Comparison of ENCODE assay signal across 9 cellular contexts in the genomic region with DNA sequence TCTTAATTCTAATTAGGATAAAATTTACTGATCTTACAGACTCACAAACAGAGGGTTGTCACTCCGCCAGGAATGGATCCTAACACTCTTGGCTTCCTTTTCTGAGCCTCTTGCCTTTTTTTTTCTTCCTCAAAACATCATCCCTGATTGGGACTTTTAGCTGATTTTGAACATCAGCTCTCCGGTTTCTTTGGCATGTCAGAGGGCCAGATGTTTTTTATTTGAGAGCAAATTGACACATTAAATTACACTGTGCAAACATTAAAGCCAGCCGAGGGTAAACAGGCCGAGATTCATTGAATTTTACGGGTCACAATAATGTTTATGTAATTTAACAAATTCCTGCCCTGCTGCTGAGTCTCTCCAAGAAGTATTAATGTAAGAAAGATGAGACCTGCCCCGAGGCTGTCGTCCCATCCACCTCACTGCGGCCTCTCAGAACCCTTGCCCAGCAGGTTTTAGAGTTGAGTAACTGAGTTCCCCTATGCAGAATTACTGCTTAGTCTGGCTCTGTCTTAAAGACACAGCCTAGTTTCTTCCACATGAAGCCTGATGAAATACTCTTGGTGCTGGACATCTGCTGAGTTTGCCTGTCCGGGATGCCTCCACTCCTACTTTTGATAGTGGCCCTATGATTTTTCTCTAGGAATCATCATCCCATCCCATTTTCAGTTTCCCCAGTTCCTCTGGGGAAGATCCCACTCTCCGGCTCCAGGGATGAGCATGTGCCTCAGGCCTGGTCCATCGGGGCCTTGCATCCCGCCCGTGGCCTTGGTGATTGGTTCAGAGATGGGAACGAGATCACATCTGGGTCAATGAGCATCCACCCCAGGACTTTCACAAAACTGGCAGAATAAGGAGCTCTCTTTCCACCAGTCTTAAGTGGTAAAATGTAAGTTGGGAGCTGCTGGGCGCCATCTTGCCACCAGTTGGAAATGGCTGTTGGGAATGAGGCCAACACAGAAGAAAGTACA.
DNase-seq lines count a peak whose midpoint lies in the region; ATAC-seq and TF ChIP-seq lines count a peak whose summit lies in the region.
"Had no signal": no experiment of that assay in that cellular context is flagged by ENCODE, and none has a peak within 500 bp of the region (broad histone marks: within the 10 kb centered on the region; RNA-seq: fewer than 3 reads in every experiment).

No MANE protein-coding gene starts in this region.

- H3K27ac ChIP-seq in stomach (peak overlapping the region in 4 of 5 donors; percentile 63 to 82 (median 74)), OCI-LY7 (ENCODE audit: low read depth, low read length, poor library complexity, severe bottlenecking) (no peak overlapping the region)

- intact Hi-C loops in stomach (cut with DNase I; ENCODE audit: low total_unique reads), result no loop called here
- intact Hi-C loops in OCI-LY7 (cut with micrococcal nuclease; ENCODE audit: unreplicated experiment), result no loop called here

- peak; percentile 71 for ATAC-seq in esophagus mucosa
- ATAC-seq: stimulated activated naive CD8-positive, alpha-beta T cell treated with anti-CD3 and anti-CD28 coated beads, Interleukin-15, Interleukin-2, amounts not matched to agents 100 U/mL and 50 U/mL, for 24 hours had no signal

- H2AFZ ChIP-seq in OCI-LY7 (ENCODE audit: low read length), result no peak overlapping the region

- H3K36me3 ChIP-seq in stomach (no peaks in the 10 kb centered on the region), OCI-LY7 (ENCODE audit: insufficient read depth, low read length) (no peaks in the 10 kb centered on the region)
- H3K36me3 ChIP-seq: adrenal gland had no signal

- H3K9me2 ChIP-seq in OCI-LY7 (ENCODE audit: insufficient read depth, low read length), result no peaks in the 10 kb centered on the region

- no peak for TF ChIP-seq EP300 in stomach (IDR thresholded peaks at IDR 0.05)

- TF ChIP-seq CTCF in stomach (IDR thresholded peaks at IDR 0.05) (no peak), OCI-LY7 (conservative IDR thresholded peaks at IDR 0.05; ENCODE audit: low read length) (no peak)

- H3K27me3 ChIP-seq in stomach, result no peaks in the 10 kb centered on the region
- H3K27me3 ChIP-seq: adrenal gland had no signal

- no peaks in the 10 kb centered on the region for H3K9me3 ChIP-seq in stomach
- H3K9me3 ChIP-seq in OCI-LY7 (ENCODE audit: low read length), result no peaks in the 10 kb centered on the region
- H3K9me3 ChIP-seq: adrenal gland had no signal

- BruUV-seq in OCI-LY7 (replicated peaks; lab: Mats Ljungman, UMichigan), result no TSS peak

- no peak overlapping the region for H3K4me2 ChIP-seq in OCI-LY7 (ENCODE audit: low read length)

- no peak for TF ChIP-seq POLR2A in stomach (IDR thresholded peaks at IDR 0.05)

- 52 to 66% (median 59%) methylated on average over 15 of the region's 15 CpGs for WGBS in stomach, 5 donors

- no peaks in the 10 kb centered on the region for H3K79me2 ChIP-seq in OCI-LY7 (ENCODE audit: insufficient read depth, low read depth, low read length)

- H3K4me3 ChIP-seq in stomach (no peak overlapping the region), OCI-LY7 (ENCODE audit: low read depth, low read length, poor library complexity, severe bottlenecking) (no peak overlapping the region)
- H3K4me3 ChIP-seq: adrenal gland had no signal

- DNase-seq in GM04503 (ENCODE audit: low read depth), result peak; percentile 58
- peak; percentile 75 for DNase-seq in NCI-H748 (lab: John Stamatoyannopoulos, UW; ENCODE audit: unreplicated experiment)
- peak; percentile 36 for DNase-seq in stomach
- DNase-seq in OCI-LY7 (ENCODE audit: low spot score), result no peak
- DNase-seq in T-helper 1 cell, result no peak
- no peak for DNase-seq in NK-92 treated with Interleukin-12 subunit alpha and Interleukin-12 subunit beta, amount 100 ng/mL, for 24 hours (lab: John Stamatoyannopoulos, UW)
- DNase-seq: adrenal gland; stimulated activated naive CD8-positive, alpha-beta T cell treated with anti-CD3 and anti-CD28 coated beads, Interleukin-15, Interleukin-2, amounts not matched to agents 100 U/mL and 50 U/mL, for 24 hours had no signal

- H3K4me1 ChIP-seq in stomach (peaks cover 59 to 79% (median 69%) of the 10 kb centered on the region in 4 donors), OCI-LY7 (ENCODE audit: insufficient read depth, low read length, poor library complexity, severe bottlenecking) (peaks cover 40% of the 10 kb centered on the region)

- POLR2A ChIA-PET in OCI-LY7 (lab: Charles Lee), result no interaction called here

- H4K20me1 ChIP-seq in OCI-LY7 (ENCODE audit: insufficient read depth, low read length), result no peaks in the 10 kb centered on the region

- CTCF ChIA-PET in OCI-LY7 (lab: Charles Lee; ENCODE audit: unreplicated experiment), result no interaction called here

Comparison
In these comparisons a context has a peak if more than half of its experiments do, and no peak if none do; other contexts are left out.
1. DNase-seq: peak in GM04503 (single experiment), NCI-H748 (single experiment) and stomach (single experiment); none in OCI-LY7 (single experiment), T-helper 1 cell (0 of 5) and NK-92 treated with Interleukin-12 subunit alpha and Interleukin-12 subunit beta, amount 100 ng/mL, for 24 hours (single experiment).